In genomic region chrX:119482497-119483480, GRCh38 we compare ENCODE assay signal across 8 cellular contexts. TPM values are rescaled to one million over a fixed set of nuclear protein-coding genes. Genes with fewer than 3 reads are reported as not detected.
DNase-seq lines count a peak whose midpoint lies in the region; ATAC-seq and TF ChIP-seq lines count a peak whose summit lies in the region.

No MANE protein-coding gene starts in this region.

- no peak for DNase-seq in AG04450 (ENCODE audit: low read depth, low spot score)
- no peak for DNase-seq in OCI-LY7 (ENCODE audit: low spot score)
- DNase-seq in activated T-helper 1 cell treated with anti-CD3 and anti-CD28 coated beads, Interleukin-2, amount 50 U/mL, for 16 hours (ENCODE audit: low read depth in 1 of 2, low spot score in 1 of 2) = peak; percentile 27 to 44
- DNase-seq in fibroblast of the conjunctiva (ENCODE audit: low read depth) = peak; percentile 26
- peak; percentile 19 for DNase-seq in superior temporal gyrus (ENCODE audit: extremely low spot score)

- H3K9me3 ChIP-seq in AG04450 (ENCODE audit: control insufficient read depth, insufficient read depth, low read length) (no peaks in the 10 kb centered on the region), OCI-LY7 (ENCODE audit: low read length) (no peaks in the 10 kb centered on the region), neuron (ENCODE audit: low read length) (no peaks in the 10 kb centered on the region)

- CTCF ChIA-PET in AG04450 (lab: Charles Lee) = interaction anchor here (0.9 to 2.7 kb wide), 13 partner anchors 9 to 54 kb away, joined by 3 to 28 read pairs (median 5); no protein-coding TSS in a partner anchor
- CTCF ChIA-PET in OCI-LY7 (lab: Charles Lee; ENCODE audit: unreplicated experiment) = no interaction called here

- H4K20me1 ChIP-seq in OCI-LY7 (ENCODE audit: insufficient read depth, low read length) = no peaks in the 10 kb centered on the region

- POLR2A ChIA-PET in AG04450 (lab: Yijun Ruan, JAX) = interaction anchor here (0.6 to 0.8 kb wide), 2 partner anchors 15 to 30 kb away, joined by 3 read pairs; partner anchors contain the start of gene SLC25A5
- POLR2A ChIA-PET in OCI-LY7 (lab: Charles Lee) = interaction anchor here (0.6 kb wide), 1 partner anchor 9 kb away, joined by 3 read pairs; no protein-coding TSS in a partner anchor

- peak overlapping the region; percentile 48 for H3K4me3 ChIP-seq in AG04450 (ENCODE audit: low read depth, low read length)
- no peak overlapping the region for H3K4me3 ChIP-seq in OCI-LY7 (ENCODE audit: low read depth, low read length, poor library complexity, severe bottlenecking)
- H3K4me3 ChIP-seq in neuron (ENCODE audit: low read length) = peak overlapping the region; percentile 23

- H3K4me1 ChIP-seq in OCI-LY7 (ENCODE audit: insufficient read depth, low read length, poor library complexity, severe bottlenecking) (peaks cover 11% of the 10 kb centered on the region), neuron (ENCODE audit: insufficient read depth, low read length) (no peaks in the 10 kb centered on the region)

- no peak overlapping the region for H3K27ac ChIP-seq in AG04450 (ENCODE audit: low read depth, low read length)
- H3K27ac ChIP-seq in OCI-LY7 (ENCODE audit: low read depth, low read length, poor library complexity, severe bottlenecking) = no peak overlapping the region

- no peaks in the 10 kb centered on the region for H3K36me3 ChIP-seq in OCI-LY7 (ENCODE audit: insufficient read depth, low read length)
- no peaks in the 10 kb centered on the region for H3K36me3 ChIP-seq in neuron (ENCODE audit: insufficient read depth, low read length)

- no TSS peak for BruUV-seq in OCI-LY7 (replicated peaks; lab: Mats Ljungman, UMichigan)

- ATAC-seq in GM18858 (IDR thresholded peaks at IDR 0.05; ENCODE audit: unreplicated experiment) (peak; percentile 71), HG03095 (IDR thresholded peaks at IDR 0.05; ENCODE audit: unreplicated experiment) (peak; percentile 82)

- no peaks in the 10 kb centered on the region for H3K27me3 ChIP-seq in AG04450 (ENCODE audit: control insufficient read depth, insufficient read depth, low read length)
- no peaks in the 10 kb centered on the region for H3K27me3 ChIP-seq in neuron (ENCODE audit: insufficient read depth, low read length)

- TF ChIP-seq CTCF in AG04450 (IDR thresholded peaks at IDR 0.05; ENCODE audit: low read depth, low read length) (peak; percentile 60), OCI-LY7 (conservative IDR thresholded peaks at IDR 0.05; ENCODE audit: low read length) (peak; percentile 62)

- intact Hi-C loops in OCI-LY7 (cut with micrococcal nuclease; ENCODE audit: unreplicated experiment) = no loop called here

- H3K79me2 ChIP-seq in OCI-LY7 (ENCODE audit: insufficient read depth, low read depth, low read length) = no peaks in the 10 kb centered on the region

- H2AFZ ChIP-seq in OCI-LY7 (ENCODE audit: low read length) (no peak overlapping the region), neuron (ENCODE audit: low read depth, low read length) (no peak overlapping the region)

- H3K4me2 ChIP-seq in OCI-LY7 (ENCODE audit: low read length) = peak overlapping the region; percentile 20; the same call in 1 of the 2 replicates

- no peaks in the 10 kb centered on the region for H3K9me2 ChIP-seq in OCI-LY7 (ENCODE audit: insufficient read depth, low read length)

RNA-seq across cellular contexts. Expression of gene SLC25A5, which starts 14.5 kb away (rescaled TPM):
- 227 and 233 TPM in 2 replicates for polyA plus RNA-seq in AG04450 (2011; rRNA removed)
- 235 and 267 TPM in 2 replicates for polyA minus RNA-seq in AG04450 (2011; rRNA and poly(A)+ RNA removed)
- 203 and 231 TPM in 2 replicates for total RNA-seq in OCI-LY7 (2014; rRNA removed; shearing (Covaris generic))
- 525 and 531 TPM in 2 replicates for total RNA-seq in OCI-LY7 (2022)

Comparison
In these comparisons a context has a peak if more than half of its experiments do, and no peak if none do; other contexts are left out.
1. DNase-seq: peak in activated T-helper 1 cell treated with anti-CD3 and anti-CD28 coated beads, Interleukin-2, amount 50 U/mL, for 16 hours (2 of 2), fibroblast of the conjunctiva (single experiment) and superior temporal gyrus (single experiment); none in AG04450 (single experiment) and OCI-LY7 (single experiment).